In genomic region chr17:65054602-65055001, GRCh38 we compare ENCODE assay signal across 8 cellular contexts.
DNase-seq lines count a peak whose midpoint lies in the region; ATAC-seq and TF ChIP-seq lines count a peak whose summit lies in the region.

No MANE protein-coding gene starts in this region.

- TF ChIP-seq CTCF in brain microvascular endothelial cell (IDR thresholded peaks at IDR 0.05; ENCODE audit: low read depth, low read length, missing control alignments): no peak

- H3K27me3 ChIP-seq in HUES48 (ENCODE audit: control insufficient read depth, insufficient read depth, low read length): no peaks in the 10 kb centered on the region
- H3K27me3 ChIP-seq in brain microvascular endothelial cell (replicated peaks): no peaks in the 10 kb centered on the region
- H3K27me3 ChIP-seq in muscle layer of colon (ENCODE audit: control insufficient read depth in 1 of 2, insufficient read depth in 2 of 2, low read length in 2 of 2): no peaks in the 10 kb centered on the region

- H3K36me3 ChIP-seq in HUES48 (ENCODE audit: control insufficient read depth, insufficient read depth, low read length) (peaks cover 44% of the 10 kb centered on the region), brain microvascular endothelial cell (replicated peaks) (peaks cover 22% of the 10 kb centered on the region), muscle layer of colon (ENCODE audit: insufficient read depth, low read length) (peaks cover 27% of the 10 kb centered on the region)

- DNase-seq in ACHN: peak; percentile 18
- DNase-seq in brain microvascular endothelial cell: no peak
- DNase-seq in NCI-H2196 (lab: John Stamatoyannopoulos, UW; ENCODE audit: unreplicated experiment): no peak
- no peak for DNase-seq in Ammon's horn (ENCODE audit: low spot score)

- H3K27ac ChIP-seq in HUES48 (ENCODE audit: low read depth, low read length) (peak overlapping the region; percentile 2), brain microvascular endothelial cell (no peak overlapping the region), muscle layer of colon (ENCODE audit: low read depth, low read length) (peak overlapping the region; percentile 75)

- ATAC-seq in HG02798 (IDR thresholded peaks at IDR 0.05; ENCODE audit: poor library complexity, unreplicated experiment): no peak
- ATAC-seq in HG03521 (IDR thresholded peaks at IDR 0.05; ENCODE audit: unreplicated experiment): no peak

- H3K4me3 ChIP-seq in HUES48 (ENCODE audit: low read depth, low read length): peak overlapping the region; percentile 99
- peak overlapping the region; percentile 95 for H3K4me3 ChIP-seq in brain microvascular endothelial cell (ENCODE audit: low read depth, low read length)
- H3K4me3 ChIP-seq in muscle layer of colon (ENCODE audit: low read depth in 1 of 2, low read length in 2 of 2): peak overlapping the region; percentile 22 to 46

- H3K9me3 ChIP-seq in HUES48 (ENCODE audit: control insufficient read depth, insufficient read depth, low read length): no peaks in the 10 kb centered on the region
- no peaks in the 10 kb centered on the region for H3K9me3 ChIP-seq in muscle layer of colon (ENCODE audit: low read length)

- H3K9ac ChIP-seq in HUES48 (ENCODE audit: low read depth, low read length) (no peak overlapping the region), muscle layer of colon (ENCODE audit: low read length) (no peak overlapping the region)

- in situ Hi-C loops in ACHN (cut with HindIII; ENCODE audit: low pct_ligation_motif_present, low pct_unique_long_range_greater_than_20kb, low sequenced_read_pairs): no loop called here
- in situ Hi-C loops in brain microvascular endothelial cell (cut with HindIII; ENCODE audit: low pct_ligation_motif_present, low sequenced_read_pairs): no loop called here

- H3K4me1 ChIP-seq in HUES48 (ENCODE audit: control insufficient read depth, insufficient read depth, low read length): peaks cover 17% of the 10 kb centered on the region
- H3K4me1 ChIP-seq in muscle layer of colon (ENCODE audit: insufficient read depth, low read length): peaks cover 46% of the 10 kb centered on the region

Comparison
In these comparisons a context has a peak if more than half of its experiments do, and no peak if none do; other contexts are left out.
1. H3K4me3 ChIP-seq: peak in every context shown above with its lines; median percentile 99 in HUES48; 95 in brain microvascular endothelial cell; 34 in muscle layer of colon.